Comparison of ENCODE assay signal across 19 cellular contexts in genomic region chr15:63353261-63353660, GRCh38. TPM values are rescaled to one million over a fixed set of nuclear protein-coding genes. Genes with fewer than 3 reads are reported as not detected.
DNase-seq lines count a peak whose midpoint lies in the region; TF ChIP-seq lines count a peak whose summit lies in the region.
"Had no signal": no experiment of that assay in that cellular context is flagged by ENCODE, and none has a peak within 500 bp of the region (broad histone marks: within the 10 kb centered on the region; RNA-seq: fewer than 3 reads in every experiment).

No MANE protein-coding gene starts in this region.

- no peak overlapping the region for H3K4ac ChIP-seq in mesenchymal stem cell (ENCODE audit: low read depth in 1 of 2, low read length in 2 of 2)

- H2BK15ac ChIP-seq in mesenchymal stem cell (ENCODE audit: low read depth, poor library complexity, severe bottlenecking): peak overlapping the region; percentile 30

- TF ChIP-seq EP300 in sigmoid colon (IDR thresholded peaks at IDR 0.05): no peak

- no peak overlapping the region for H3K9ac ChIP-seq in mesenchymal stem cell (ENCODE audit: low read length)

- H3K36me3 Mint-ChIP-seq in chondrocyte (ENCODE audit: low read depth): peaks cover 1% of the 10 kb centered on the region
- H3K36me3 Mint-ChIP-seq: CD14-positive monocyte; CD4-positive, alpha-beta memory T cell had no signal

- H3K27me3 ChIP-seq in Peyer's patch (no peaks in the 10 kb centered on the region), mesenchymal stem cell (ENCODE audit: control insufficient read depth in 1 of 2, insufficient read depth in 1 of 2, low read length in 2 of 2) (no peaks in the 10 kb centered on the region), sigmoid colon (no peaks in the 10 kb centered on the region)

- DNase-seq in Peyer's patch (no peak), chondrocyte (ENCODE audit: low spot score) (peak; percentile 32), mesenchymal stem cell (no peak), sigmoid colon (peak; percentile 15), C1 segment of cervical spinal cord (lab: John Stamatoyannopoulos, UW) (no peak), NCI-H2081 treated with DMSO at 0.1 percent for 48 hours (lab: John Stamatoyannopoulos, UW) (no peak), HT-29 (ENCODE audit: low spot score) (no peak), putamen (ENCODE audit: low spot score) (no peak)
- DNase-seq: ACHN; AML-193; CD4-positive, alpha-beta memory T cell; DMS153; DMS79; GF-D8; HFFc6 had no signal

- no peaks in the 10 kb centered on the region for H3K9me3 Mint-ChIP-seq in chondrocyte (ENCODE audit: low read depth)
- H3K9me3 Mint-ChIP-seq: CD14-positive monocyte; CD4-positive, alpha-beta memory T cell; GM23338; HFFc6; IgD-negative memory B cell had no signal

- H2BK120ac ChIP-seq in mesenchymal stem cell (ENCODE audit: low read depth, low read length): no peak overlapping the region

- no peak overlapping the region for H2BK12ac ChIP-seq in mesenchymal stem cell (ENCODE audit: low read length in 2 of 2)

- H3K4me3 ChIP-seq in Peyer's patch (no peak overlapping the region), mesenchymal stem cell (ENCODE audit: insufficient read depth in 1 of 2, low read depth in 1 of 2, low read length in 2 of 2) (no peak overlapping the region), sigmoid colon (no peak overlapping the region)
- H3K4me3 ChIP-seq: GM23338 had no signal

- TF ChIP-seq POLR2A in Peyer's patch (IDR thresholded peaks at IDR 0.05) (no peak), sigmoid colon (IDR thresholded peaks at IDR 0.05) (no peak)

- H3K4me1 ChIP-seq in Peyer's patch (peaks cover 0 to 60% (median 0%) of the 10 kb centered on the region in 4 donors), mesenchymal stem cell (ENCODE audit: control insufficient read depth, insufficient read depth, low read depth, low read length) (peaks cover 11% of the 10 kb centered on the region), sigmoid colon (peaks cover 0 to 7% (median 3%) of the 10 kb centered on the region in 4 donors)

- H4K8ac ChIP-seq in mesenchymal stem cell (ENCODE audit: low read length): no peak overlapping the region

- H3K4me1 Mint-ChIP-seq in chondrocyte (ENCODE audit: low read depth): peaks cover 22% of the 10 kb centered on the region
- H3K4me1 Mint-ChIP-seq: CD4-positive, alpha-beta memory T cell had no signal

- no peak overlapping the region for H3K14ac ChIP-seq in mesenchymal stem cell (ENCODE audit: low read length in 2 of 2)

- H3K27ac ChIP-seq in Peyer's patch (peak overlapping the region in 3 of 4 donors; percentile 49 to 82 (median 78)), mesenchymal stem cell (ENCODE audit: low read length, poor library complexity, severe bottlenecking) (no peak overlapping the region), sigmoid colon (no peak overlapping the region)
- H3K27ac ChIP-seq: HL-60 had no signal

- H3K27ac Mint-ChIP-seq in chondrocyte (ENCODE audit: unreplicated experiment): no peak overlapping the region
- H3K27ac Mint-ChIP-seq: CD14-positive monocyte, GM23338, HFFc6, IgD-negative memory B cell had no signal

- H2AK5ac ChIP-seq in mesenchymal stem cell (ENCODE audit: low read length, severe bottlenecking): no peak overlapping the region

- peak overlapping the region in 1 of 2 experiments; percentile 77 for H3K23ac ChIP-seq in mesenchymal stem cell (ENCODE audit: low read length in 2 of 2)

- H2BK5ac ChIP-seq in mesenchymal stem cell (ENCODE audit: low read depth, low read length, poor library complexity, severe bottlenecking): no peak overlapping the region

- H3K79me1 ChIP-seq in mesenchymal stem cell (replicated peaks; ENCODE audit: low read length, poor library complexity, severe bottlenecking): no peaks in the 10 kb centered on the region

- WGBS in mesenchymal stem cell: 77% methylated on average over 8 of the region's 8 CpGs
- WGBS in sigmoid colon, 2 donors: 57 to 75% methylated on average over 8 of the region's 8 CpGs

- no peak overlapping the region for H4K91ac ChIP-seq in mesenchymal stem cell (ENCODE audit: low read length)

- H2AFZ ChIP-seq in mesenchymal stem cell (ENCODE audit: low read depth, low read length): no peak overlapping the region
- H2AFZ ChIP-seq: GM23338 had no signal

- intact Hi-C loops in sigmoid colon (cut with DNase I): no loop called here

- no peak overlapping the region for H3K18ac ChIP-seq in mesenchymal stem cell (ENCODE audit: low read depth in 1 of 2, low read length in 2 of 2)

- TF ChIP-seq CTCF in Peyer's patch (IDR thresholded peaks at IDR 0.05) (no peak), chondrocyte (IDR thresholded peaks at IDR 0.05) (no peak), sigmoid colon (IDR thresholded peaks at IDR 0.05) (no peak)

- H3K36me3 ChIP-seq in Peyer's patch (no peaks in the 10 kb centered on the region), mesenchymal stem cell (ENCODE audit: control insufficient read depth in 1 of 2, insufficient read depth in 2 of 2, low read depth in 1 of 2, low read length in 2 of 2) (peaks cover 0 to 37% of the 10 kb centered on the region in 2 experiments), sigmoid colon (no peaks in the 10 kb centered on the region)

- H3K4me2 ChIP-seq in mesenchymal stem cell (ENCODE audit: low read length, poor library complexity, severe bottlenecking): no peak overlapping the region
- H3K4me2 ChIP-seq: GM23338 had no signal

- no peak overlapping the region for H3K4me3 Mint-ChIP-seq in chondrocyte (ENCODE audit: unreplicated experiment)
- H3K4me3 Mint-ChIP-seq: CD14-positive monocyte; CD4-positive, alpha-beta memory T cell; GM23338; HFFc6; IgD-negative memory B cell had no signal

- H3K9me3 ChIP-seq in Peyer's patch: no peaks in the 10 kb centered on the region
- H3K9me3 ChIP-seq in mesenchymal stem cell (ENCODE audit: control insufficient read depth, low read length): no peaks in the 10 kb centered on the region
- H3K9me3 ChIP-seq in sigmoid colon: no peaks in the 10 kb centered on the region

- H3K27me3 Mint-ChIP-seq in chondrocyte (ENCODE audit: low read depth): no peaks in the 10 kb centered on the region
- H3K27me3 Mint-ChIP-seq: CD4-positive, alpha-beta memory T cell had no signal

RNA-seq across cellular contexts. Expression of gene CA12, which starts 28.4 kb away (rescaled TPM):
- total RNA-seq in Peyer's patch (10 to 100 TPM; 22.1 to 79.6 (median 37.0) TPM), chondrocyte (6.7 to 7.9 TPM (median 6.9 TPM) in 3 replicates), sigmoid colon (1 to 10 TPM in 2 of 4 donors, under 1 TPM in 2; 0.14 to 2.2 (median 1.3) TPM)
- 4.9 TPM for polyA plus RNA-seq in mesenchymal stem cell (2013, experiment 1 of 2)
- polyA plus RNA-seq in mesenchymal stem cell (2013, experiment 2 of 2): 4.9 TPM
- 10 to 100 TPM; 21.0 to 76.2 (median 29.4) TPM for polyA plus RNA-seq in sigmoid colon
- 60.0 and 64.9 TPM in 2 replicates for total RNA-seq in HT-29 (2014; rRNA removed; shearing (Covaris generic))
- total RNA-seq: CD4-positive, alpha-beta memory T cell had no signal
- polyA plus RNA-seq: CD14-positive monocyte; CD4-positive, alpha-beta memory T cell; IgD-negative memory B cell had no signal

Comparison
In these comparisons a context has a peak if more than half of its experiments do, and no peak if none do; other contexts are left out.
1. DNase-seq: peak in chondrocyte (single experiment) and sigmoid colon (single experiment); none in Peyer's patch (0 of 3), mesenchymal stem cell (single experiment), C1 segment of cervical spinal cord (0 of 14), NCI-H2081 treated with DMSO at 0.1 percent for 48 hours (single experiment), HT-29 (single experiment) and putamen (single experiment).
2. H3K27ac ChIP-seq: peak in Peyer's patch (3 of 4); none in mesenchymal stem cell (single experiment) and sigmoid colon (0 of 4).